ENCODE assay signal across 37 cellular contexts in genomic region chrX:2346158-2346557, GRCh38.
"Had no signal": no experiment of that assay in that cellular context is flagged by ENCODE, and none has a peak within 500 bp of the region (broad histone marks: within the 10 kb centered on the region; RNA-seq: fewer than 3 reads in every experiment).

No MANE protein-coding gene starts in this region.

- FAIRE-seq: astrocyte, TTC549 had no signal

- H3K27ac ChIP-seq: adrenal gland, body of pancreas, brain microvascular endothelial cell, breast epithelium, VCaP had no signal

- H3K4me1 Mint-ChIP-seq: activated CD4-positive, alpha-beta T cell treated with anti-CD3 and anti-CD28 coated beads, Interleukin-2, amount 10 ng/mL, durations not matched to agents 24 days and 14 days; activated naive CD8-positive, alpha-beta T cell treated with anti-CD3 and anti-CD28 coated beads for 36 hours; activated T-helper 17 cell treated with anti-CD3 and anti-CD28 coated beads, Interleukin-2, amount 50 U/mL, for 72 hours had no signal

- H3K4me3 Mint-ChIP-seq: activated B cell treated with CpG ODN at 0.5 μM for 24 hours; activated CD4-positive, alpha-beta memory T cell treated with anti-CD3 and anti-CD28 coated beads for 36 hours; activated CD4-positive, alpha-beta T cell treated with anti-CD3 and anti-CD28 coated beads, Interleukin-2, amount 10 ng/mL, durations not matched to agents 24 days and 14 days; activated CD8-positive, alpha-beta T cell treated with anti-CD3 and anti-CD28 coated beads for 36 hours; activated naive CD4-positive, alpha-beta T cell treated with anti-CD3 and anti-CD28 coated beads for 36 hours; activated naive CD8-positive, alpha-beta T cell treated with anti-CD3 and anti-CD28 coated beads for 36 hours; activated T-cell treated with anti-CD3 and anti-CD28 coated beads, Interleukin-2, amount 50 U/mL, for 4 hours; activated T-cell treated with anti-CD3 and anti-CD28 coated beads, Interleukin-2, amount 50 U/mL, for 72 hours; activated T-helper 1 cell treated with anti-CD3 and anti-CD28 coated beads, Interleukin-12 subunit alpha, Interleukin-12 subunit beta, Interleukin-2, Interleukin-4 antibody, amounts not matched to agents 30 ng/mL and 10 ng/mL and 1 ng/mL, durations not matched to agents 14 hours and 24 hours and 36 hours; activated T-helper 17 cell treated with anti-CD3 and anti-CD28 coated beads, Interleukin-2, amount 50 U/mL, for 72 hours; T-helper 1 cell treated with Interleukin-12 subunit alpha and Interleukin-12 subunit beta and Interleukin-4 antibody, amounts not matched to agents 30 μg/mL and 1 μg/mL, for 36 hours; T-helper 2 cell treated with Interferon-gamma antibody and Interleukin-4, amounts not matched to agents 5 μg/mL and 100 μg/mL, for 36 hours had no signal

- ATAC-seq: activated CD8-positive, alpha-beta T cell treated with anti-CD3 and anti-CD28 coated beads for 36 hours; activated naive CD4-positive, alpha-beta T cell treated with anti-CD3 and anti-CD28 coated beads, Interleukin-2, amount 50 U/mL, for 72 hours; activated T-cell treated with anti-CD3 and anti-CD28 coated beads, Interleukin-2, amount 50 U/mL, for 4 hours; activated T-cell treated with anti-CD3 and anti-CD28 coated beads, Interleukin-2, amount 50 U/mL, for 72 hours; activated T-helper 17 cell treated with anti-CD3 and anti-CD28 coated beads, Interleukin-2, amount 50 U/mL, for 72 hours; body of pancreas had no signal

- DNase-seq: activated B cell treated with CpG ODN at 0.5 μM for 24 hours; activated CD4-positive, alpha-beta memory T cell treated with anti-CD3 and anti-CD28 coated beads for 36 hours; activated CD4-positive, alpha-beta T cell treated with anti-CD3 and anti-CD28 coated beads for 4 hours; activated CD4-positive, alpha-beta T cell treated with anti-CD3 and anti-CD28 coated beads, Interleukin-2, amount 10 ng/mL, durations not matched to agents 24 days and 14 days; activated CD4-positive, alpha-beta T cell treated with anti-CD3 and anti-CD28 coated beads, Interleukin-2, amount 50 U/mL, for 1 hour; activated CD4-positive, alpha-beta T cell treated with anti-CD3 and anti-CD28 coated beads, Interleukin-2, amount 50 U/mL, for 4 hours; activated CD4-positive, CD25-positive, alpha-beta regulatory T cell treated with anti-CD3 and anti-CD28 coated beads, Interleukin-2, amount 50 U/mL, for 72 hours; activated CD8-positive, alpha-beta memory T cell treated with anti-CD3 and anti-CD28 coated beads, Interleukin-2, amount 50 U/mL, for 4 hours; activated effector memory CD4-positive, alpha-beta T cell treated with anti-CD3 and anti-CD28 coated beads, Interleukin-2, amount 50 U/mL, for 16 hours; activated gamma-delta T cell treated with Interleukin-2 at 50 U/mL for 16 hours; activated naive CD4-positive, alpha-beta T cell; activated naive CD4-positive, alpha-beta T cell treated with anti-CD3 and anti-CD28 coated beads, Interleukin-2, amount 50 U/mL, for 16 hours; activated naive CD8-positive, alpha-beta T cell treated with anti-CD3 and anti-CD28 coated beads for 36 hours; activated T-cell treated with anti-CD3 and anti-CD28 coated beads for 4 hours; activated T-cell treated with anti-CD3 and anti-CD28 coated beads, Interleukin-2, amount 50 U/mL, for 1 hour; activated T-cell treated with anti-CD3 and anti-CD28 coated beads, Interleukin-2, amount 50 U/mL, for 4 hours; activated T-cell treated with anti-CD3 and anti-CD28 coated beads, Interleukin-2, amount 50 U/mL, for 72 hours; adrenal gland; amniotic stem cell; aorta; body of pancreas; brain microvascular endothelial cell; central memory CD4-positive, alpha-beta T cell; T-helper 1 cell; T-helper 2 cell; T-helper 9 cell had no signal

- H3K36me3 ChIP-seq: adrenal gland, brain microvascular endothelial cell, breast epithelium had no signal

- H3K27me3 ChIP-seq: adrenal gland, body of pancreas, brain microvascular endothelial cell, breast epithelium had no signal

- H3K4me1 ChIP-seq: breast epithelium had no signal

- H3K27me3 Mint-ChIP-seq: activated B cell treated with CpG ODN at 0.5 μM for 24 hours; activated CD4-positive, alpha-beta memory T cell treated with anti-CD3 and anti-CD28 coated beads for 36 hours; activated CD4-positive, alpha-beta T cell treated with anti-CD3 and anti-CD28 coated beads, Interleukin-2, amount 10 ng/mL, durations not matched to agents 24 days and 14 days; activated CD8-positive, alpha-beta T cell treated with anti-CD3 and anti-CD28 coated beads for 36 hours; activated naive CD8-positive, alpha-beta T cell treated with anti-CD3 and anti-CD28 coated beads for 36 hours; activated T-helper 17 cell treated with anti-CD3 and anti-CD28 coated beads, Interleukin-2, amount 50 U/mL, for 72 hours had no signal

- H3K4me3 ChIP-seq: adrenal gland, body of pancreas, breast epithelium had no signal

- H3K9me3 ChIP-seq: adrenal gland, body of pancreas, breast epithelium had no signal

- H3K27ac Mint-ChIP-seq: activated B cell treated with CpG ODN at 0.5 μM for 24 hours; activated CD4-positive, alpha-beta memory T cell treated with anti-CD3 and anti-CD28 coated beads for 36 hours; activated CD4-positive, alpha-beta T cell treated with anti-CD3 and anti-CD28 coated beads, Interleukin-2, amount 10 ng/mL, durations not matched to agents 24 days and 14 days; activated CD8-positive, alpha-beta T cell treated with anti-CD3 and anti-CD28 coated beads for 36 hours; activated naive CD4-positive, alpha-beta T cell treated with anti-CD3 and anti-CD28 coated beads for 36 hours; activated naive CD4-positive, alpha-beta T cell treated with anti-CD3 and anti-CD28 coated beads, Interleukin-2, amount 50 U/mL, for 72 hours; activated naive CD8-positive, alpha-beta T cell treated with anti-CD3 and anti-CD28 coated beads for 36 hours; activated T-cell treated with anti-CD3 and anti-CD28 coated beads, Interleukin-2, amount 50 U/mL, for 72 hours; activated T-helper 1 cell treated with anti-CD3 and anti-CD28 coated beads, Interleukin-12 subunit alpha, Interleukin-12 subunit beta, Interleukin-2, Interleukin-4 antibody, amounts not matched to agents 30 ng/mL and 10 ng/mL and 1 ng/mL, durations not matched to agents 14 hours and 24 hours and 36 hours; activated T-helper 17 cell treated with anti-CD3 and anti-CD28 coated beads, Interleukin-2, amount 50 U/mL, for 72 hours; T-helper 1 cell treated with Interleukin-12 subunit alpha and Interleukin-12 subunit beta and Interleukin-4 antibody, amounts not matched to agents 30 μg/mL and 1 μg/mL, for 36 hours; T-helper 2 cell treated with Interferon-gamma antibody and Interleukin-4, amounts not matched to agents 5 μg/mL and 100 μg/mL, for 36 hours had no signal
